20 cellular contexts compared by ENCODE assay signal in the genomic region with DNA sequence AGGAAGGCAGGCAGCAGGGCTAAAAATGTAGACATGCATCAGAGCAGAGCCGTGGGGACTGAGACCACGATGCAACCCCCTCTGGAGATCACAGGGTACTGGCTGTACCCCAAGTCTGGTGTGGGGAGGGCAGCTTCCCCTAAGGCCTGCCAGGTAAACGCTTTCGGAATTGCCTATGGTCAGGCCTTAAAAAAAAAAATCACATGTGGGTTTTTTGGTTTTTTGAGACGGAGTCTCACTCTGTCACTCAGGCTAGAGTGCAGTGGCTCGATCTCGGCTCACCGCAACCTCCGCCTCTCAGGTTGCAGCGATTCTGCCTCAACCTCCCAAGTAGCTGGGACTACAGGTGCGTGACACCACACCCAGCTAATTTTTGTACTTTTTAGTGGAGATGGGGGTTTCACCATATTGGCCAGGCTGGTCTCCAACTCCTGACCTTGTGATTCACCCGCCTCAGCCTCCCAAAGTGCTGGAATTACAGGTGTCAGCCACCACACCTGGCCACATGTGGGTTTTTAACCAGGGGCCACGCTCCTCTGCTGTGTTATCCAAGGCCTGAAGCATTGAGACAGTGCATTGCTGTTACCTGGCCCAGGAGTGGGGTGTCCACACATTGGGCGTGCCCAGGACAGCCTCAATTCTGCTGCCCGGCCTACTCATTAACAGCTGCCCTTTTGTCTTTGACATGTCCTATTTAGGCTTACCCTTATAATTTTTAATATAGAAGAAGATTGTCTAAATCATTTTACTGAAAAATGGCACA. TPM values are rescaled to one million over a fixed set of nuclear protein-coding genes. Genes with fewer than 3 reads are reported as not detected.
A peak's percentile ranks its signal among the peaks of the same experiment; 100 is the strongest.
DNase-seq lines count a peak whose midpoint lies in the region; ATAC-seq lines count a peak whose summit lies in the region.
"Had no signal": no experiment of that assay in that cellular context is flagged by ENCODE, and none has a peak within 500 bp of the region (broad histone marks: within the 10 kb centered on the region; RNA-seq: fewer than 3 reads in every experiment).

No MANE protein-coding gene starts in this region.

- ATAC-seq in natural killer cell treated with Interleukin-12 subunit alpha and Interleukin-12 subunit beta and Interleukin-15 and Interleukin-18, amount 100 ng/mL, for 72 hours = peak; percentile 60 to 65
- ATAC-seq: Panc1 had no signal

- H3K9me2 ChIP-seq in Karpas-422 (replicated peaks; ENCODE audit: insufficient read depth, low read length) = no peaks in the 10 kb centered on the region

- H3K9me3 Mint-ChIP-seq in natural killer cell treated with Interleukin-12 subunit alpha and Interleukin-12 subunit beta and Interleukin-15 and Interleukin-18, amount 100 ng/mL, for 72 hours = no peaks in the 10 kb centered on the region
- no peaks in the 10 kb centered on the region for H3K9me3 Mint-ChIP-seq in activated T-helper 2 cell treated with anti-CD3 and anti-CD28 coated beads, Interferon-gamma antibody, Interleukin-2, Interleukin-4, amounts not matched to agents 10 μg/mL and 5 μg/mL and 100 μg/mL, durations not matched to agents 14 hours and 24 hours and 36 hours
- H3K9me3 Mint-ChIP-seq: CD4-positive, CD25-positive, alpha-beta regulatory T cell had no signal

- H3K27ac ChIP-seq in BLaER1 (no peak overlapping the region), Karpas-422 (ENCODE audit: low read length) (no peak overlapping the region), epithelial cell of prostate (peak overlapping the region; percentile 30)

- no peak overlapping the region for H2AFZ ChIP-seq in Karpas-422 (ENCODE audit: low read length)

- H3K4me1 ChIP-seq in BLaER1 (peaks cover 8% of the 10 kb centered on the region), Karpas-422 (ENCODE audit: low read length) (no peaks in the 10 kb centered on the region)

- H3K9ac ChIP-seq in BLaER1 = no peak overlapping the region
- no peak overlapping the region for H3K9ac ChIP-seq in Karpas-422 (ENCODE audit: low read length)

- DNase-seq in Karpas-422 (peak; percentile 27), epithelial cell of prostate (ENCODE audit: low read depth, low spot score) (no peak), cerebellum (ENCODE audit: low spot score) (no peak), AG08396 (ENCODE audit: low spot score) (no peak), SKM-1 treated with dmso at 0.1 percent for 144 hours (lab: John Stamatoyannopoulos, UW; ENCODE audit: unreplicated experiment) (no peak)
- DNase-seq in natural killer cell treated with Interleukin-12 subunit alpha and Interleukin-12 subunit beta and Interleukin-15 and Interleukin-18, amount 100 ng/mL, for 72 hours (ENCODE audit: low spot score) = no peak
- DNase-seq in activated T-helper 2 cell treated with anti-CD3 and anti-CD28 coated beads, Interferon-gamma antibody, Interleukin-2, Interleukin-4, amounts not matched to agents 10 μg/mL and 5 μg/mL and 100 μg/mL, durations not matched to agents 14 hours and 24 hours and 36 hours (ENCODE audit: low spot score) = no peak
- DNase-seq: CD4-positive, CD25-positive, alpha-beta regulatory T cell; DMS53; IMR-90; KG1; MM.1S; NCI-H1048; NCI-H1694; NCI-H226; NCI-H510A; SHP77 treated with DMSO at 0.1 percent for 48 hours had no signal

- H3K4me2 ChIP-seq in BLaER1 (peak overlapping the region; percentile 5; the same call in 1 of the 2 replicates), Karpas-422 (ENCODE audit: low read depth, low read length, poor library complexity, severe bottlenecking) (no peak overlapping the region)

- H3K4me3 Mint-ChIP-seq in natural killer cell treated with Interleukin-12 subunit alpha and Interleukin-12 subunit beta and Interleukin-15 and Interleukin-18, amount 100 ng/mL, for 72 hours = no peak overlapping the region
- H3K4me3 Mint-ChIP-seq in activated T-helper 2 cell treated with anti-CD3 and anti-CD28 coated beads, Interferon-gamma antibody, Interleukin-2, Interleukin-4, amounts not matched to agents 10 μg/mL and 5 μg/mL and 100 μg/mL, durations not matched to agents 14 hours and 24 hours and 36 hours (ENCODE audit: low read depth) = no peak overlapping the region
- H3K4me3 Mint-ChIP-seq: B cell; CD4-positive, CD25-positive, alpha-beta regulatory T cell had no signal

- peaks cover 21 to 49% of the 10 kb centered on the region in 2 donors for H3K4me1 Mint-ChIP-seq in natural killer cell treated with Interleukin-12 subunit alpha and Interleukin-12 subunit beta and Interleukin-15 and Interleukin-18, amount 100 ng/mL, for 72 hours (ENCODE audit: low read depth in 2 of 2)
- peaks cover 2% of the 10 kb centered on the region for H3K4me1 Mint-ChIP-seq in activated T-helper 2 cell treated with anti-CD3 and anti-CD28 coated beads, Interferon-gamma antibody, Interleukin-2, Interleukin-4, amounts not matched to agents 10 μg/mL and 5 μg/mL and 100 μg/mL, durations not matched to agents 14 hours and 24 hours and 36 hours (ENCODE audit: low read depth)

- peaks cover 0 to 7% of the 10 kb centered on the region in 2 donors for H3K27me3 Mint-ChIP-seq in natural killer cell treated with Interleukin-12 subunit alpha and Interleukin-12 subunit beta and Interleukin-15 and Interleukin-18, amount 100 ng/mL, for 72 hours
- no peaks in the 10 kb centered on the region for H3K27me3 Mint-ChIP-seq in activated T-helper 2 cell treated with anti-CD3 and anti-CD28 coated beads, Interferon-gamma antibody, Interleukin-2, Interleukin-4, amounts not matched to agents 10 μg/mL and 5 μg/mL and 100 μg/mL, durations not matched to agents 14 hours and 24 hours and 36 hours (ENCODE audit: low read depth)
- H3K27me3 Mint-ChIP-seq: B cell had no signal

- no peaks in the 10 kb centered on the region for H3K36me3 Mint-ChIP-seq in natural killer cell treated with Interleukin-12 subunit alpha and Interleukin-12 subunit beta and Interleukin-15 and Interleukin-18, amount 100 ng/mL, for 72 hours
- H3K36me3 Mint-ChIP-seq in activated T-helper 2 cell treated with anti-CD3 and anti-CD28 coated beads, Interferon-gamma antibody, Interleukin-2, Interleukin-4, amounts not matched to agents 10 μg/mL and 5 μg/mL and 100 μg/mL, durations not matched to agents 14 hours and 24 hours and 36 hours (ENCODE audit: low read depth) = no peaks in the 10 kb centered on the region
- H3K36me3 Mint-ChIP-seq: CD4-positive, CD25-positive, alpha-beta regulatory T cell had no signal

- H3K27me3 ChIP-seq in BLaER1 (no peaks in the 10 kb centered on the region), Karpas-422 (ENCODE audit: low read length) (no peaks in the 10 kb centered on the region)

- H3K4me3 ChIP-seq in BLaER1 (no peak overlapping the region), Karpas-422 (ENCODE audit: low read length) (no peak overlapping the region)

- no peaks in the 10 kb centered on the region for H4K20me1 ChIP-seq in BLaER1
- H4K20me1 ChIP-seq in Karpas-422 (ENCODE audit: insufficient read depth, low read depth, low read length) = no peaks in the 10 kb centered on the region

- intact Hi-C loops in activated T-helper 2 cell treated with anti-CD3 and anti-CD28 coated beads, Interferon-gamma antibody, Interleukin-2, Interleukin-4, amounts not matched to agents 10 μg/mL and 5 μg/mL and 100 μg/mL, durations not matched to agents 14 hours and 24 hours and 36 hours (cut with micrococcal nuclease) = no loop called here

- H3K9me3 ChIP-seq in BLaER1 (no peaks in the 10 kb centered on the region), Karpas-422 (ENCODE audit: low read length) (no peaks in the 10 kb centered on the region)

- H3K27ac Mint-ChIP-seq in natural killer cell treated with Interleukin-12 subunit alpha and Interleukin-12 subunit beta and Interleukin-15 and Interleukin-18, amount 100 ng/mL, for 72 hours = no peak overlapping the region
- H3K27ac Mint-ChIP-seq in activated T-helper 2 cell treated with anti-CD3 and anti-CD28 coated beads, Interferon-gamma antibody, Interleukin-2, Interleukin-4, amounts not matched to agents 10 μg/mL and 5 μg/mL and 100 μg/mL, durations not matched to agents 14 hours and 24 hours and 36 hours = no peak overlapping the region
- H3K27ac Mint-ChIP-seq: B cell had no signal

- H3K36me3 ChIP-seq in BLaER1 (no peaks in the 10 kb centered on the region), Karpas-422 (ENCODE audit: insufficient read depth, low read length) (no peaks in the 10 kb centered on the region)

- no peaks in the 10 kb centered on the region for H3K79me2 ChIP-seq in Karpas-422 (ENCODE audit: low read length)

RNA-seq across cellular contexts. Expression of gene LITAF, which starts 50.4 kb away (rescaled TPM):
- total RNA-seq in Karpas-422 (2014; rRNA removed; shearing (Covaris generic); ENCODE audit: low replicate concordance) = 2.6 TPM in 1 of 2 replicates, not detected in the other
- 100 to 1,000 TPM; 112 to 191 TPM for total RNA-seq in natural killer cell treated with Interleukin-12 subunit alpha and Interleukin-12 subunit beta and Interleukin-15 and Interleukin-18, amount 100 ng/mL, for 72 hours
- total RNA-seq in cerebellum = 29.1 TPM
- 121 and 135 TPM in 2 replicates for total RNA-seq in activated T-helper 2 cell treated with anti-CD3 and anti-CD28 coated beads, Interferon-gamma antibody, Interleukin-2, Interleukin-4, amounts not matched to agents 10 μg/mL and 5 μg/mL and 100 μg/mL, durations not matched to agents 14 hours and 24 hours and 36 hours
